ENCODE assay signal across 1 cellular context in genomic region chr3:5190147-5190791, GRCh38.
TF ChIP-seq lines count a peak whose summit lies in the region.

No MANE protein-coding gene starts in this region.

TF ChIP-seq in H1, 55 proteins besides CTCF, POLR2A, EP300 and RAD21 (continued from another document):
- no peak for TF ChIP-seq MAX (IDR thresholded peaks at IDR 0.05)
- TF ChIP-seq CHD1 (IDR thresholded peaks at IDR 0.05; ENCODE audit: low read depth, low read length): no peak
- no peak for TF ChIP-seq TAF7 (optimal IDR thresholded peaks at IDR 0.05; ENCODE audit: borderline replicate concordance, low read depth, low read length)
- TF ChIP-seq CBX8 (IDR thresholded peaks at IDR 0.05; ENCODE audit: borderline replicate concordance, low read depth, low read length): no peak
- TF ChIP-seq CBX5 (IDR thresholded peaks at IDR 0.05; ENCODE audit: low read depth, low read length): no peak
- TF ChIP-seq PHF8 (conservative IDR thresholded peaks at IDR 0.05; ENCODE audit: low read depth, low read length): no peak
- no peak for TF ChIP-seq YY1 (IDR thresholded peaks at IDR 0.05; ENCODE audit: low read depth, low read length)
- TF ChIP-seq CHD7 (IDR thresholded peaks at IDR 0.05; ENCODE audit: insufficient replicate concordance, low read length): no peak
- TF ChIP-seq NRF1 (IDR thresholded peaks at IDR 0.05; ENCODE audit: low read depth, low read length): no peak
- TF ChIP-seq SAP30 (IDR thresholded peaks at IDR 0.05; ENCODE audit: insufficient read depth, insufficient replicate concordance, low read length): no peak
